9 cellular contexts compared by ENCODE assay signal in the genomic region with DNA sequence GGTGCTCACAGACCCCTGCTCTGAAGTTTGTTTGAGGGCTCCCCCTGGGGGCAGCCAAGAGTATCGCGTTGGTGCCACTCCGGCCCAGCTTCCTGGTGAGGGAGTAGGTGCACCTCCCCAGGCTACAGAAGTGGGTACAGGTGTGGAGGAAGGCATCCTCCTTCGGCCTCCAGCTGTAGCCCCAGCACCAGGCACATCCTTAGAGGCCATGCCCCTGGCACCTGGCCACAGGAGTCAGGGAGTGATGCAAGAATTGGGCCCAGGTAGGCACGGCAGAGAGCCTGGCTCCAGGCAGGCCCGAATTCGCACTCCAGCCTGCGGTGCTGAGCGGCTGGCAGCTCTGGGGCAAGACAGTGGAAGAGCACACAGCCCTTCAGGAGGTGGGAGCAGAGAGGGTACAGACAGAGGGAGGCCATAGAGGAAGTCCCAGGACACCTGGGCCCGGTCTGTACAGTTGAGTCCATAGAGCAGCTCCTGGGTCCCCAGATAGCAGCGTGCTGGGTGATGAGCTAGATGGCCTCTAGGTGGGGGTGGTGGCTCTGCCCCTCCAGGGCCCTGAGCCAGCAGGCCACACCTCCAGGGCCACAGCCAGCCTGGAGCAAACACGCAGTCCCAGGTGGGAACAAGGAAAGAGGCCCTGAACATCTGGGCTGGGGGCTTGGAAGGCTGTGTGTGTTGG. TPM values are rescaled to one million over a fixed set of nuclear protein-coding genes. Genes with fewer than 3 reads are reported as not detected.
DNase-seq lines count a peak whose midpoint lies in the region; ATAC-seq and TF ChIP-seq lines count a peak whose summit lies in the region.
"Had no signal": no experiment of that assay in that cellular context is flagged by ENCODE, and none has a peak within 500 bp of the region (broad histone marks: within the 10 kb centered on the region; RNA-seq: fewer than 3 reads in every experiment).

No MANE protein-coding gene starts in this region.

- peaks cover 10% of the 10 kb centered on the region for H3K36me3 Mint-ChIP-seq in activated CD4-positive, alpha-beta memory T cell treated with anti-CD3 and anti-CD28 coated beads, Interleukin-2, amount 10 ng/mL, durations not matched to agents 7 days and 5 days (ENCODE audit: low read depth)

- H3K4me3 Mint-ChIP-seq in activated CD4-positive, alpha-beta memory T cell treated with anti-CD3 and anti-CD28 coated beads, Interleukin-2, amount 10 ng/mL, durations not matched to agents 7 days and 5 days: peak overlapping the region; percentile 67

- intact Hi-C loops in dorsolateral prefrontal cortex (cut with DNase I): no loop called here

- H3K4me3 ChIP-seq in dorsolateral prefrontal cortex: no peak overlapping the region

- TF ChIP-seq CTCF in dorsolateral prefrontal cortex (IDR thresholded peaks at IDR 0.05 in 54 of 56, conservative IDR thresholded peaks at IDR 0.05 in 2 of 56; ENCODE audit: low read depth in 1 of 56, partially characterized antibody in 56 of 56): peak; percentile 47 to 90 (median 82)

- peak overlapping the region in 4 of 59 donors; percentile 1 to 38 (median 20) for H3K27ac ChIP-seq in dorsolateral prefrontal cortex

- DNase-seq in ELF-1 (ENCODE audit: low read depth, low spot score) (peak; percentile 91), HT-29 (ENCODE audit: low spot score) (peak; percentile 90), NOMO-1 treated with DMSO at 0.1 percent for 48 hours (lab: John Stamatoyannopoulos, UW; ENCODE audit: unreplicated experiment) (peak; percentile 85), dorsolateral prefrontal cortex (peak; percentile 64 to 88 (median 79)), medulla oblongata (ENCODE audit: extremely low spot score) (peak; percentile 90)
- DNase-seq in activated CD4-positive, alpha-beta memory T cell treated with anti-CD3 and anti-CD28 coated beads, Interleukin-2, amount 10 ng/mL, durations not matched to agents 7 days and 5 days: peak; percentile 89
- DNase-seq in stimulated activated CD8-positive, alpha-beta memory T cell treated with anti-CD3 and anti-CD28 coated beads, Interleukin-2, amount 100 ng/mL, for 1 hour (ENCODE audit: low read depth in 2 of 2): peak; percentile 66 to 71

- peaks cover 35% of the 10 kb centered on the region for H3K4me1 Mint-ChIP-seq in activated CD4-positive, alpha-beta memory T cell treated with anti-CD3 and anti-CD28 coated beads, Interleukin-2, amount 10 ng/mL, durations not matched to agents 7 days and 5 days

- POLR2A ChIA-PET in activated CD4-positive, alpha-beta memory T cell treated with anti-CD3 and anti-CD28 coated beads, Interleukin-2, amount 10 ng/mL, durations not matched to agents 7 days and 5 days (lab: Charles Lee): interaction anchor here (0.6 to 2.8 kb wide), 13 partner anchors 9 to 173 kb away, joined by 3 to 13 read pairs (median 5); a partner anchor contains a TSS

- no peak for ATAC-seq in HG02970 (IDR thresholded peaks at IDR 0.05; ENCODE audit: low FRiP score, unreplicated experiment)

- H3K27me3 ChIP-seq in dorsolateral prefrontal cortex: peaks cover 0 to 11% (median 0%) of the 10 kb centered on the region in 45 donors

- no peaks in the 10 kb centered on the region for H3K9me3 Mint-ChIP-seq in activated CD4-positive, alpha-beta memory T cell treated with anti-CD3 and anti-CD28 coated beads, Interleukin-2, amount 10 ng/mL, durations not matched to agents 7 days and 5 days

- H3K27ac Mint-ChIP-seq in activated CD4-positive, alpha-beta memory T cell treated with anti-CD3 and anti-CD28 coated beads, Interleukin-2, amount 10 ng/mL, durations not matched to agents 7 days and 5 days: peak overlapping the region; percentile 73

- CTCF ChIA-PET in activated CD4-positive, alpha-beta memory T cell treated with anti-CD3 and anti-CD28 coated beads, Interleukin-2, amount 10 ng/mL, durations not matched to agents 7 days and 5 days (lab: Charles Lee): interaction anchor here (0.6 to 8.8 kb wide), 36 partner anchors 9 to 560 kb away, joined by 3 to 105 read pairs (median 6); a partner anchor contains a TSS

- H3K27me3 Mint-ChIP-seq in activated CD4-positive, alpha-beta memory T cell treated with anti-CD3 and anti-CD28 coated beads, Interleukin-2, amount 10 ng/mL, durations not matched to agents 7 days and 5 days: no peaks in the 10 kb centered on the region

RNA-seq across cellular contexts. Expression of a gene that starts 2.4 kb away (rescaled TPM):
- 217 and 239 TPM in 2 replicates for total RNA-seq in HT-29 (2014; rRNA removed; shearing (Covaris generic))
- total RNA-seq in activated CD4-positive, alpha-beta memory T cell treated with anti-CD3 and anti-CD28 coated beads, Interleukin-2, amount 10 ng/mL, durations not matched to agents 7 days and 5 days: 10 to 100 TPM; 26.8 to 27.0 TPM
- 10 to 100 TPM in 1 of 120 experiments, 1 to 10 TPM in 119; 1.7 to 11.5 (median 5.4) TPM for total RNA-seq in dorsolateral prefrontal cortex

RNA-seq across cellular contexts. Expression of a gene that starts 9.3 kb away (rescaled TPM):
- 3.7 and 5.3 TPM in 2 replicates for total RNA-seq in HT-29 (2014; rRNA removed; shearing (Covaris generic))
- total RNA-seq in activated CD4-positive, alpha-beta memory T cell treated with anti-CD3 and anti-CD28 coated beads, Interleukin-2, amount 10 ng/mL, durations not matched to agents 7 days and 5 days: 10 to 100 TPM; 20.2 to 21.9 TPM
- 10 to 100 TPM in 118 of 120 experiments, 1 to 10 TPM in 2; 8.3 to 48.0 (median 20.2) TPM for total RNA-seq in dorsolateral prefrontal cortex

RNA-seq across cellular contexts. Expression of a gene that starts 14.1 kb away (rescaled TPM):
- total RNA-seq in HT-29 (2014; rRNA removed; shearing (Covaris generic)): 2.5 and 2.7 TPM in 2 replicates
- under 1 TPM; 0.15 to 0.40 TPM for total RNA-seq in activated CD4-positive, alpha-beta memory T cell treated with anti-CD3 and anti-CD28 coated beads, Interleukin-2, amount 10 ng/mL, durations not matched to agents 7 days and 5 days
- 10 to 100 TPM in 105 of 120 experiments, 1 to 10 TPM in 15; 4.7 to 47.5 (median 15.7) TPM for total RNA-seq in dorsolateral prefrontal cortex
- total RNA-seq: glomerular endothelial cell had no signal

RNA-seq across cellular contexts. Expression of a gene that starts 18.8 kb away (rescaled TPM):
- total RNA-seq in HT-29 (2014; rRNA removed; shearing (Covaris generic)): 82.2 and 104 TPM in 2 replicates
- total RNA-seq in activated CD4-positive, alpha-beta memory T cell treated with anti-CD3 and anti-CD28 coated beads, Interleukin-2, amount 10 ng/mL, durations not matched to agents 7 days and 5 days: 10 to 100 TPM; 51.4 to 51.9 TPM
- total RNA-seq in dorsolateral prefrontal cortex: 10 to 100 TPM; 37.7 to 75.2 (median 55.6) TPM

RNA-seq across cellular contexts. Expression of a gene that starts 22.0 kb away (rescaled TPM):
- 59.9 and 84.3 TPM in 2 replicates for total RNA-seq in HT-29 (2014; rRNA removed; shearing (Covaris generic))
- total RNA-seq in activated CD4-positive, alpha-beta memory T cell treated with anti-CD3 and anti-CD28 coated beads, Interleukin-2, amount 10 ng/mL, durations not matched to agents 7 days and 5 days: 10 to 100 TPM; 82.8 to 89.2 TPM
- total RNA-seq in dorsolateral prefrontal cortex: 100 to 1,000 TPM; 142 to 297 (median 214) TPM
